In the genomic region with DNA sequence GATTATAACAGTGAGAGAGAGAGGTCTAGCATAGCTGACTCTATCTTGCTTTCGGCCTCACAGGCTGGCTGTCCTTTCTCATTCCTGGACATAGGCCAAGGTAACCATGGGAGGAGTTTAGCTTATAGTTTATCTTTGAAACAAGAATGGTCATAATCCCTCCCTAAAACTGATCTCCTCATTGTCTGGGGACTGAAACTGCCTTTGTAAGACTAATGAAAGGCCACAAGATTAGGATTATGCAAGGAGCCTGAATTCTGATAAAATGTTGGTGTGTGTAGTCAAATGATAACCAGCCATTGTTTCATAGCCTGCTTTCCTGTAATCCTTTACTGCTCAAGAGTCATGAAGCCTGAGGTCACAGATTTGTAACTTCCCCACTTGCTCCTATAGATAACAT, we compare ENCODE assay signal across 27 cellular contexts.
A peak's percentile ranks its signal among the peaks of the same experiment; 100 is the strongest.
DNase-seq lines count a peak whose midpoint lies in the region; ATAC-seq, FAIRE-seq and TF ChIP-seq lines count a peak whose summit lies in the region.
"Had no signal": no experiment of that assay in that cellular context is flagged by ENCODE, and none has a peak within 500 bp of the region (broad histone marks: within the 10 kb centered on the region; RNA-seq: fewer than 3 reads in every experiment).

No MANE protein-coding gene starts in this region.

- no peak for TF ChIP-seq CTCF in IMR-90 (conservative IDR thresholded peaks at IDR 0.05; ENCODE audit: low read depth, low read length)
- TF ChIP-seq CTCF in cardiac fibroblast (IDR thresholded peaks at IDR 0.05; ENCODE audit: low read depth, low read length) = no peak
- no peak for TF ChIP-seq CTCF in keratinocyte (optimal IDR thresholded peaks at IDR 0.05 in 1 of 3, IDR thresholded peaks at IDR 0.05 in 1 of 3, conservative IDR thresholded peaks at IDR 0.05 in 1 of 3; ENCODE audit: extremely low read depth in 1 of 3, insufficient read depth in 2 of 3, low read length in 3 of 3)

- no peak overlapping the region for H3K9ac ChIP-seq in IMR-90 (ENCODE audit: low read depth, low read length)
- no peak overlapping the region for H3K9ac ChIP-seq in keratinocyte (ENCODE audit: control insufficient read depth, extremely low read depth, insufficient read depth, low read length)

- no peak for TF ChIP-seq POLR2A in IMR-90 (IDR thresholded peaks at IDR 0.05; ENCODE audit: low read depth, low read length)

- peak overlapping the region; percentile 22 for H2BK120ac ChIP-seq in IMR-90 (ENCODE audit: low read depth, low read length)

- no peak overlapping the region for H3K14ac ChIP-seq in IMR-90 (replicated peaks; ENCODE audit: low read depth, low read length)

- H3K4ac ChIP-seq in IMR-90 (ENCODE audit: low read depth, low read length) = 0 out of 2 replicates have a peak overlapping the region, but pooled peaks have one; percentile 11

- ATAC-seq in IMR-90 (ENCODE audit: low read depth) (peak; percentile 37), sciatic nerve (no peak), HG03460 (IDR thresholded peaks at IDR 0.05; ENCODE audit: unreplicated experiment) (no peak)
- ATAC-seq: activated CD8-positive, alpha-beta T cell treated with anti-CD3 and anti-CD28 coated beads for 36 hours; activated T-cell treated with anti-CD3 and anti-CD28 coated beads, Interleukin-2, amount 50 U/mL, for 72 hours; esophagus mucosa; heart left ventricle; stimulated activated memory B cell treated with anti-CD40 and anti-IgM and Interleukin-4, amounts not matched to agents 10 μg/mL and 1 μg/mL and 100 μg/mL, for 72 hours; T-helper 17 cell; WTC11 had no signal

- WGBS in IMR-90 (ENCODE audit: extremely low coverage in 2 of 2, insufficient read length in 1 of 2), 2 experiments = no CpG with 5 or more reads among the region's 1 CpG

- dilution Hi-C loops in IMR-90 (cut with HindIII; ENCODE audit: low sequenced_read_pairs, unreplicated experiment) = no loop called here
- dilution Hi-C loops in keratinocyte (cut with MboI; ENCODE audit: extremely low pct_ligation_motif_present, low sequenced_read_pairs) = no loop called here

- in situ Hi-C loops in IMR-90 (cut with MboI; ENCODE audit: low sequenced_read_pairs) = no loop called here

- H3K4me2 ChIP-seq in IMR-90 (ENCODE audit: low read depth, low read length) (no peak overlapping the region), keratinocyte (ENCODE audit: control insufficient read depth, extremely low read depth, insufficient read depth, low read depth, low read length) (no peak overlapping the region)

- peak overlapping the region; percentile 6; the same call in 1 of the 2 replicates for H2BK20ac ChIP-seq in IMR-90 (ENCODE audit: low read depth, low read length)

- H3K4me3 ChIP-seq in ACC112 (ENCODE audit: low read depth, low read length) (no peak overlapping the region), IMR-90 (ENCODE audit: insufficient read depth, low read depth, low read length) (no peak overlapping the region), cardiac fibroblast (replicated peaks in 1 of 2; ENCODE audit: low read depth in 2 of 2, low read length in 2 of 2) (no peak overlapping the region), keratinocyte (ENCODE audit: control insufficient read depth in 2 of 3, extremely low read depth in 1 of 3, insufficient read depth in 2 of 3, low read depth in 1 of 3, low read length in 3 of 3) (no peak overlapping the region)
- H3K4me3 ChIP-seq: dorsolateral prefrontal cortex, heart left ventricle, tibial nerve had no signal

- H3K27me3 ChIP-seq in ACC112 (ENCODE audit: insufficient read depth, low read length) (no peaks in the 10 kb centered on the region), IMR-90 (ENCODE audit: control insufficient read depth, insufficient read depth, low read length) (no peaks in the 10 kb centered on the region), keratinocyte (ENCODE audit: control insufficient read depth, extremely low read depth, insufficient read depth, low read length) (no peaks in the 10 kb centered on the region)
- H3K27me3 ChIP-seq: dorsolateral prefrontal cortex, heart left ventricle, tibial nerve had no signal

- no peak overlapping the region for H2BK5ac ChIP-seq in IMR-90 (ENCODE audit: low read depth, low read length, poor library complexity, severe bottlenecking)

- H3K9me3 ChIP-seq in IMR-90 (ENCODE audit: control insufficient read depth, insufficient read depth, low read length) = peaks cover 2% of the 10 kb centered on the region
- H3K9me3 ChIP-seq in keratinocyte (ENCODE audit: control insufficient read depth, low read depth, low read length) = no peaks in the 10 kb centered on the region
- H3K9me3 ChIP-seq: tibial nerve had no signal

- no peak overlapping the region for H2AK9ac ChIP-seq in IMR-90 (replicated peaks; ENCODE audit: low read depth, low read length, poor library complexity)

- no TSS peak for BruUV-seq in IMR-90 (replicated peaks; lab: Mats Ljungman, UMichigan)

- H2AFZ ChIP-seq in ACC112 (ENCODE audit: low read length, unreplicated experiment) (peak overlapping the region; percentile 39), IMR-90 (replicated peaks; ENCODE audit: low read length, poor library complexity) (no peak overlapping the region), keratinocyte (ENCODE audit: control insufficient read depth, low read length) (peak overlapping the region; percentile 58)

- no peak for FAIRE-seq in keratinocyte (lab: Jason Lieb, UNC)

- POLR2A ChIA-PET in IMR-90 (lab: Charles Lee; ENCODE audit: unreplicated experiment) = no interaction called here

- intact Hi-C loops in IMR-90 (cut with micrococcal nuclease) (no loop called here), sciatic nerve (cut with DNase I) (no loop called here)

- CTCF ChIA-PET in IMR-90 (lab: Yijun Ruan, JAX) = no interaction called here

- H3K4me1 ChIP-seq in ACC112 (ENCODE audit: control insufficient read depth, insufficient read depth, low read length, unreplicated experiment) (peaks cover 19% of the 10 kb centered on the region), IMR-90 (ENCODE audit: control insufficient read depth, insufficient read depth, low read length) (peaks cover 6% of the 10 kb centered on the region), keratinocyte (ENCODE audit: control insufficient read depth, extremely low read depth, insufficient read depth, low read length) (peaks cover 5% of the 10 kb centered on the region)
- H3K4me1 ChIP-seq: heart left ventricle, tibial nerve had no signal

- no peaks in the 10 kb centered on the region for H3K79me1 ChIP-seq in IMR-90 (ENCODE audit: low read depth in 1 of 2, low read length in 2 of 2)

- H4K20me1 ChIP-seq in IMR-90 (ENCODE audit: insufficient read depth, low read length) (no peaks in the 10 kb centered on the region), keratinocyte (ENCODE audit: control insufficient read depth, extremely low read depth, insufficient read depth, low read length) (no peaks in the 10 kb centered on the region)

- no peak overlapping the region for H4K5ac ChIP-seq in IMR-90 (ENCODE audit: low read depth, low read length)

- TF ChIP-seq RAD21 in IMR-90 (IDR thresholded peaks at IDR 0.05; ENCODE audit: low read length) = no peak

- H3K9me1 ChIP-seq in IMR-90 (ENCODE audit: insufficient read depth, low read length) (no peaks in the 10 kb centered on the region), keratinocyte (ENCODE audit: control insufficient read depth, extremely low read depth, insufficient read depth, low read length) (no peaks in the 10 kb centered on the region)

- no peak overlapping the region for H2AK5ac ChIP-seq in IMR-90 (ENCODE audit: low read depth, low read length)

- 0 out of 2 replicates have a peak overlapping the region, but pooled peaks have one; percentile 5 for H4K91ac ChIP-seq in IMR-90 (ENCODE audit: insufficient read depth, low read depth, low read length)

- H3K79me2 ChIP-seq in ACC112 (ENCODE audit: control insufficient read depth, insufficient read depth, low read length, unreplicated experiment) = no peaks in the 10 kb centered on the region
- H3K79me2 ChIP-seq in keratinocyte (ENCODE audit: control insufficient read depth, insufficient read depth, low read length) = no peaks in the 10 kb centered on the region

- peak; percentile 40 for DNase-seq in IMR-90
- peak; percentile 77 to 92 for DNase-seq in cardiac fibroblast (ENCODE audit: low read depth in 2 of 2)
- no peak for DNase-seq in keratinocyte (ENCODE audit: low read depth, low spot score)
- no peak for DNase-seq in NCI-H2107 treated with DMSO at 0.1 percent for 48 hours (lab: John Stamatoyannopoulos, UW; ENCODE audit: unreplicated experiment)
- DNase-seq in middle frontal gyrus (ENCODE audit: extremely low spot score, low spot score) = no peak
- no peak for DNase-seq in sciatic nerve (ENCODE audit: low spot score)
- DNase-seq: ACHN; activated CD8-positive, alpha-beta T cell treated with anti-CD3 and anti-CD28 coated beads for 36 hours; activated T-cell treated with anti-CD3 and anti-CD28 coated beads, Interleukin-2, amount 50 U/mL, for 72 hours; DMS153; dorsolateral prefrontal cortex; GOT3; heart left ventricle; midbrain; NCI-H187 treated with DMSO at 0.1 percent for 48 hours; NCI-H510A treated with DMSO at 0.1 percent for 48 hours; SHP77 treated with DMSO at 0.1 percent for 48 hours; stimulated activated CD4-positive, alpha-beta T cell treated with anti-CD3 and anti-CD28 coated beads, Interleukin-15, amount 100 ng/mL, for 24 hours; T-helper 17 cell had no signal

- 0 out of 3 replicates have a peak overlapping the region, but pooled peaks have one; percentile 11 for H2BK15ac ChIP-seq in IMR-90 (ENCODE audit: low read depth, low read length)

- 0 out of 4 replicates have a peak overlapping the region, but pooled peaks of 1 of the 2 experiments have one; percentile 16 for H4K8ac ChIP-seq in IMR-90 (ENCODE audit: low read depth in 2 of 2, low read length in 2 of 2)

- H3K36me3 ChIP-seq in ACC112 (ENCODE audit: insufficient read depth, low read length) (no peaks in the 10 kb centered on the region), IMR-90 (ENCODE audit: control insufficient read depth, insufficient read depth, low read length) (no peaks in the 10 kb centered on the region), keratinocyte (ENCODE audit: control insufficient read depth in 2 of 2, extremely low read depth in 1 of 2, insufficient read depth in 2 of 2, low read length in 2 of 2) (no peaks in the 10 kb centered on the region)
- H3K36me3 ChIP-seq: heart left ventricle, tibial nerve had no signal

- H3K27ac ChIP-seq in ACC112 (ENCODE audit: low read depth, low read length) (peak overlapping the region; percentile 59), IMR-90 (ENCODE audit: insufficient read depth, low read length) (peak overlapping the region; percentile 14; the same call in 1 of the 2 replicates), keratinocyte (ENCODE audit: control insufficient read depth, insufficient read depth, low read length) (no peak overlapping the region)
- H3K27ac ChIP-seq: C4-2B, dorsolateral prefrontal cortex, heart left ventricle, HL-60, tibial nerve had no signal

- H3K18ac ChIP-seq in IMR-90 (ENCODE audit: low read depth, low read length) = peak overlapping the region; percentile 61; the same call in 1 of the 2 replicates

- no peak overlapping the region for H3K56ac ChIP-seq in IMR-90 (ENCODE audit: extremely low read depth, insufficient read depth, low read length)

- H3K23ac ChIP-seq in IMR-90 (ENCODE audit: low read depth, low read length) = no peak overlapping the region

TF ChIP-seq in IMR-90, 13 proteins besides CTCF, POLR2A, EP300 and RAD21 (continues in another document):
- TF ChIP-seq CEBPB (IDR thresholded peaks at IDR 0.05; ENCODE audit: low read depth, low read length) (no peak), CHD1 (IDR thresholded peaks at IDR 0.05; ENCODE audit: low read depth, low read length) (no peak)

Comparison
In these comparisons a context has a peak if more than half of its experiments do, and no peak if none do; other contexts are left out.
1. DNase-seq: peak in IMR-90 (single experiment) and cardiac fibroblast (2 of 2); none in keratinocyte (single experiment), NCI-H2107 treated with DMSO at 0.1 percent for 48 hours (single experiment), middle frontal gyrus (single experiment) and sciatic nerve (single experiment).